In genomic region chr17:44759096-44759915, GRCh38 we compare ENCODE assay signal across 9 cellular contexts. TPM values are rescaled to one million over a fixed set of nuclear protein-coding genes. Genes with fewer than 3 reads are reported as not detected.
DNase-seq lines count a peak whose midpoint lies in the region; ATAC-seq and TF ChIP-seq lines count a peak whose summit lies in the region.
"Had no signal": no experiment of that assay in that cellular context is flagged by ENCODE, and none has a peak within 500 bp of the region (broad histone marks: within the 10 kb centered on the region; RNA-seq: fewer than 3 reads in every experiment).

No MANE protein-coding gene starts in this region.

- peak overlapping the region; percentile 21 for H4K8ac ChIP-seq in mesenchymal stem cell (ENCODE audit: low read length)

- H3K9me3 ChIP-seq in mammary epithelial cell (replicated peaks; ENCODE audit: insufficient read depth, low read length) (no peaks in the 10 kb centered on the region), mesenchymal stem cell (ENCODE audit: control insufficient read depth, low read length) (no peaks in the 10 kb centered on the region)

- H3K79me1 ChIP-seq in mesenchymal stem cell (replicated peaks; ENCODE audit: low read length, poor library complexity, severe bottlenecking): no peaks in the 10 kb centered on the region

- no peaks in the 10 kb centered on the region for H4K20me1 ChIP-seq in mammary epithelial cell (ENCODE audit: insufficient read depth, low read length)

- H3K4ac ChIP-seq in mesenchymal stem cell (ENCODE audit: low read depth in 1 of 2, low read length in 2 of 2): no peak overlapping the region

- H3K14ac ChIP-seq in mesenchymal stem cell (ENCODE audit: low read length in 2 of 2): no peak overlapping the region

- peak overlapping the region; percentile 46 for H2BK15ac ChIP-seq in mesenchymal stem cell (ENCODE audit: low read depth, poor library complexity, severe bottlenecking)

- no peaks in the 10 kb centered on the region for H3K79me2 ChIP-seq in mammary epithelial cell (ENCODE audit: insufficient read depth, low read length)

- 100% methylated on average over 2 of the region's 58 CpGs for WGBS in mammary epithelial cell (ENCODE audit: low coverage, missing lambda C conversion rate)
- WGBS in mesenchymal stem cell: 12% methylated on average over 49 of the region's 58 CpGs

- ATAC-seq in GM19351 (IDR thresholded peaks at IDR 0.05; ENCODE audit: unreplicated experiment) (no peak), GM18517 (IDR thresholded peaks at IDR 0.05; ENCODE audit: unreplicated experiment) (no peak)

- peak overlapping the region; percentile 84 for H3K4me2 ChIP-seq in mammary epithelial cell (ENCODE audit: insufficient read depth, low read depth, low read length)
- H3K4me2 ChIP-seq in mesenchymal stem cell (ENCODE audit: low read length, poor library complexity, severe bottlenecking): peak overlapping the region; percentile 71

- intact Hi-C loops in mammary epithelial cell (cut with micrococcal nuclease): no loop called here

- H4K91ac ChIP-seq in mesenchymal stem cell (ENCODE audit: low read length): peak overlapping the region; percentile 62

- H3K9ac ChIP-seq in mammary epithelial cell (ENCODE audit: insufficient read depth, low read length): no peak overlapping the region
- H3K9ac ChIP-seq in mesenchymal stem cell (ENCODE audit: low read length): no peak overlapping the region

- H3K18ac ChIP-seq in mesenchymal stem cell (ENCODE audit: low read depth in 1 of 2, low read length in 2 of 2): peak overlapping the region; percentile 47 to 71

- no peak overlapping the region for H2AK5ac ChIP-seq in mesenchymal stem cell (ENCODE audit: low read length, severe bottlenecking)

- TF ChIP-seq CTCF in 22Rv1 (IDR thresholded peaks at IDR 0.05) (0 out of 2 replicates have a peak, but pooled peaks have one; percentile 18), HFF-Myc (IDR thresholded peaks at IDR 0.05; ENCODE audit: low read depth, low read length, missing control alignments) (peak; percentile 25), mammary epithelial cell (conservative IDR thresholded peaks at IDR 0.05 in 1 of 2, IDR thresholded peaks at IDR 0.05 in 1 of 2; ENCODE audit: extremely low read depth in 1 of 2, insufficient read depth in 1 of 2, low read depth in 1 of 2, low read length in 2 of 2) (no peak)

- H2BK120ac ChIP-seq in mesenchymal stem cell (ENCODE audit: low read depth, low read length): no peak overlapping the region

- peaks cover 16% of the 10 kb centered on the region for H3K27me3 ChIP-seq in mammary epithelial cell (ENCODE audit: insufficient read depth, low read length)
- H3K27me3 ChIP-seq in mesenchymal stem cell (ENCODE audit: control insufficient read depth in 1 of 2, insufficient read depth in 1 of 2, low read length in 2 of 2): peaks cover 31 to 52% of the 10 kb centered on the region in 2 experiments

- no TSS peak for BruUV-seq in mammary epithelial cell (replicated peaks; lab: Mats Ljungman, UMichigan)

- H2BK5ac ChIP-seq in mesenchymal stem cell (ENCODE audit: low read depth, low read length, poor library complexity, severe bottlenecking): no peak overlapping the region

- CTCF ChIA-PET in mammary epithelial cell (lab: Charles Lee; ENCODE audit: low non-redundant PET): interaction anchor here (0.6 kb wide), 2 partner anchors 73 to 918 kb away, joined by 3 to 12 read pairs; no protein-coding TSS in a partner anchor

- H2BK12ac ChIP-seq in mesenchymal stem cell (ENCODE audit: low read length in 2 of 2): no peak overlapping the region

- dilution Hi-C loops in mammary epithelial cell (cut with HindIII; ENCODE audit: low sequenced_read_pairs): loop anchor here (10.0 kb wide), 1 partner anchor 115 kb away; no protein-coding TSS in a partner anchor

- peak overlapping the region in 1 of 2 experiments; percentile 75 for H3K23ac ChIP-seq in mesenchymal stem cell (ENCODE audit: low read length in 2 of 2)

- no peak overlapping the region for H3K27ac ChIP-seq in 22Rv1
- H3K27ac ChIP-seq in mammary epithelial cell (ENCODE audit: insufficient read depth, low read depth, low read length): no peak overlapping the region
- no peak overlapping the region for H3K27ac ChIP-seq in mesenchymal stem cell (ENCODE audit: low read length, poor library complexity, severe bottlenecking)

- in situ Hi-C loops in mammary epithelial cell (cut with MboI; ENCODE audit: low sequenced_read_pairs in 2 of 2): no loop called here

- H3K36me3 ChIP-seq in mammary epithelial cell (ENCODE audit: insufficient read depth, low read length): no peaks in the 10 kb centered on the region
- no peaks in the 10 kb centered on the region for H3K36me3 ChIP-seq in mesenchymal stem cell (ENCODE audit: control insufficient read depth in 1 of 2, insufficient read depth in 2 of 2, low read depth in 1 of 2, low read length in 2 of 2)

- H3K4me3 ChIP-seq in HFF-Myc (replicated peaks; ENCODE audit: low read depth, low read length) (peak overlapping the region; percentile 51), mammary epithelial cell (replicated peaks in 1 of 3; ENCODE audit: insufficient read depth in 1 of 3, low read depth in 2 of 3, low read length in 3 of 3) (peak overlapping the region in 2 of 3 experiments; percentile 32 to 36), mesenchymal stem cell (ENCODE audit: insufficient read depth in 1 of 2, low read depth in 1 of 2, low read length in 2 of 2) (peak overlapping the region in 1 of 2 experiments; percentile 46)

- no peak for DNase-seq in HFF-Myc (ENCODE audit: extremely low read depth, low read depth)
- DNase-seq in mammary epithelial cell: no peak
- DNase-seq in mesenchymal stem cell: no peak
- no peak for DNase-seq in COLO668 (lab: John Stamatoyannopoulos, UW; ENCODE audit: unreplicated experiment)
- no peak for DNase-seq in GOT3 (lab: John Stamatoyannopoulos, UW)
- DNase-seq: activated naive CD4-positive, alpha-beta T cell treated with anti-CD3 and anti-CD28 coated beads for 36 hours had no signal

- H3K4me1 ChIP-seq in mammary epithelial cell (ENCODE audit: insufficient read depth, low read length) (peaks cover 5% of the 10 kb centered on the region), mesenchymal stem cell (ENCODE audit: control insufficient read depth, insufficient read depth, low read depth, low read length) (peaks cover 11% of the 10 kb centered on the region)

- peak overlapping the region; percentile 44 for H2AFZ ChIP-seq in mammary epithelial cell (ENCODE audit: low read depth, low read length)
- H2AFZ ChIP-seq in mesenchymal stem cell (ENCODE audit: low read depth, low read length): no peak overlapping the region

RNA-seq across cellular contexts. Expression of gene ADAM11, which starts 0.5 kb away (rescaled TPM):
- under 1 TPM; 0.17 to 0.33 TPM for total RNA-seq in mammary epithelial cell
- polyA plus RNA-seq in mammary epithelial cell: 0.03 TPM
- not detected for polyA minus RNA-seq in mammary epithelial cell
- 0.30 TPM for polyA plus RNA-seq in mesenchymal stem cell (2013, experiment 1 of 2)
- polyA plus RNA-seq in mesenchymal stem cell (2013, experiment 2 of 2): 0.26 TPM

RNA-seq across cellular contexts. Expression of gene DBF4B, which starts 50.8 kb away (rescaled TPM):
- total RNA-seq in mammary epithelial cell: 10 to 100 TPM in 1 of 2 donors, 1 to 10 TPM in 1; 1.3 to 13.8 TPM
- 7.9 TPM for polyA plus RNA-seq in mammary epithelial cell
- 3.0 TPM for polyA minus RNA-seq in mammary epithelial cell
- 2.1 TPM for polyA plus RNA-seq in mesenchymal stem cell (2013, experiment 1 of 2)
- polyA plus RNA-seq in mesenchymal stem cell (2013, experiment 2 of 2): 2.1 TPM

Comparison
In these comparisons a context has a peak if more than half of its experiments do, and no peak if none do; other contexts are left out.
1. CTCF ChIP-seq: peak in 22Rv1 (single experiment) and HFF-Myc (single experiment); none in mammary epithelial cell (0 of 2).